In the genomic region with DNA sequence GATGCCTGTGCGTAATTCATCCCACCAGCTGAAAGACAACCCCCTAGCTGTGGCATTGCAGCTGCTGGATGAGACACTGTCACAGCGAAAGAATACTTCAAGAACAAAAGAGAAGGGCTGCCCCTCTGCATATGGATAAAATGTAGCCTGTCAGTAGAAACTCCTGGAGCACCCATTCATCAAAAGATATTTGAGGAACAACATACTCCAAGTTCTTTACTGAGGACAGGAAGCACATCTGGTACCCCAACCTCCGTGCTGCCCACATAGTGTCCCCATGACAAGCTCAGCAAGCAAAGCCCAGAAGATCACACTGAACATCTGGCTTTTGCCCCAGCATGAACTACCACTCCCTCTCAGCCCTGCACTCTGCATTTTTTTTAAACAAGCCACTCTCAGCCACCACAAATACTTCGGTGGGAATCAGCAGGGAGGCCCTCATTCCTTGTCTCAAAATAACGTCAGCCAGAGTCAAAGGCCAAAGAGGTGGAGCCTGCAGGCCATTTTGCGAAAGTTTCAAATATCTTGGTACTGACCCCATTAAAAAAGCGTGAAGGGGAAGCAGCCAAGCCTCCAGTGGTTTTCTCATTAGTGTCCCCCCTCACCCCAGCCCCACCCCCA, we compare ENCODE assay signal across 8 cellular contexts. TPM values are rescaled to one million over a fixed set of nuclear protein-coding genes. Genes with fewer than 3 reads are reported as not detected.
A peak's percentile ranks its signal among the peaks of the same experiment; 100 is the strongest.
DNase-seq lines count a peak whose midpoint lies in the region; ATAC-seq and TF ChIP-seq lines count a peak whose summit lies in the region.

No MANE protein-coding gene starts in this region.

- H3K27ac Mint-ChIP-seq in T-cell: peak overlapping the region in 1 of 2 donors; percentile 36
- peak overlapping the region in 3 of 9 donors; percentile 0 to 90 (median 20) for H3K27ac Mint-ChIP-seq in naive thymus-derived CD4-positive, alpha-beta T cell

- POLR2A ChIA-PET in T-cell (lab: Charles Lee): interaction anchor here in 1 of 2 donors (0.5 kb wide), 1 partner anchor 504 kb away, joined by 4 read pairs; no protein-coding TSS in a partner anchor
- POLR2A ChIA-PET in naive thymus-derived CD4-positive, alpha-beta T cell (lab: Charles Lee): no interaction called here

- TF ChIP-seq CTCF in AG09319 (IDR thresholded peaks at IDR 0.05; ENCODE audit: low read depth, low read length) (no peak; the same call in 1 of the 2 replicates), esophagus muscularis mucosa (IDR thresholded peaks at IDR 0.05) (peak in 1 of 3 experiments; percentile 9)

- ATAC-seq in T-cell (replicated peaks in 1 of 4) (no peak), HG03095 (IDR thresholded peaks at IDR 0.05; ENCODE audit: unreplicated experiment) (no peak), GM21576 (IDR thresholded peaks at IDR 0.05; ENCODE audit: unreplicated experiment) (no peak)
- no peak for ATAC-seq in naive thymus-derived CD4-positive, alpha-beta T cell

- peak overlapping the region; percentile 94 to 97 (median 95) for H3K4me3 Mint-ChIP-seq in T-cell
- peak overlapping the region; percentile 89 to 96 (median 94) for H3K4me3 Mint-ChIP-seq in naive thymus-derived CD4-positive, alpha-beta T cell

- TF ChIP-seq POLR2A in esophagus muscularis mucosa (IDR thresholded peaks at IDR 0.05; ENCODE audit: low read depth): no peak

- H3K27me3 Mint-ChIP-seq in T-cell: no peaks in the 10 kb centered on the region
- no peaks in the 10 kb centered on the region for H3K27me3 Mint-ChIP-seq in naive thymus-derived CD4-positive, alpha-beta T cell

- H3K4me1 ChIP-seq in esophagus muscularis mucosa: peaks cover 42 to 58% (median 53%) of the 10 kb centered on the region in 4 donors
- peaks cover 11 to 14% of the 10 kb centered on the region in 2 donors for H3K4me1 ChIP-seq in naive thymus-derived CD4-positive, alpha-beta T cell (ENCODE audit: control insufficient read depth in 2 of 2, insufficient read depth in 2 of 2, low read length in 2 of 2)

- WGBS in esophagus muscularis mucosa: 6% methylated on average over 7 of the region's 7 CpGs

- H3K27me3 ChIP-seq in H7 (ENCODE audit: control insufficient read depth, insufficient read depth, low read length): no peaks in the 10 kb centered on the region
- no peaks in the 10 kb centered on the region for H3K27me3 ChIP-seq in esophagus muscularis mucosa
- H3K27me3 ChIP-seq in naive thymus-derived CD4-positive, alpha-beta T cell (ENCODE audit: control insufficient read depth in 2 of 2, insufficient read depth in 2 of 2, low read length in 2 of 2): no peaks in the 10 kb centered on the region

- intact Hi-C loops in esophagus muscularis mucosa (cut with DNase I): loop anchor here (5.0 kb wide), 1 partner anchor 68 kb away; no protein-coding TSS in a partner anchor
- intact Hi-C loops in naive thymus-derived CD4-positive, alpha-beta T cell (cut with micrococcal nuclease): loop anchor here (1.0 to 10.0 kb wide), 4 partner anchors 78 to 1095 kb away; no protein-coding TSS in a partner anchor

- CTCF ChIA-PET in T-cell (lab: Charles Lee): interaction anchor here (0.5 to 14.2 kb wide), 6 partner anchors 8 to 99 kb away, joined by 3 to 207 read pairs (median 4); no protein-coding TSS in a partner anchor
- CTCF ChIA-PET in naive thymus-derived CD4-positive, alpha-beta T cell (lab: Charles Lee): interaction anchor here (1.0 to 2.2 kb wide), 4 partner anchors 9 to 97 kb away, joined by 3 to 8 read pairs (median 3); no protein-coding TSS in a partner anchor

- H3K9me3 ChIP-seq in esophagus muscularis mucosa: no peaks in the 10 kb centered on the region
- no peaks in the 10 kb centered on the region for H3K9me3 ChIP-seq in naive thymus-derived CD4-positive, alpha-beta T cell (ENCODE audit: control insufficient read depth in 2 of 3, low read length in 3 of 3)

- TF ChIP-seq EP300 in esophagus muscularis mucosa (IDR thresholded peaks at IDR 0.05): no peak

- DNase-seq in AG09319 (ENCODE audit: extremely low read depth, low read depth) (peak; percentile 90), H7 (peak; percentile 40), T-cell (no peak), esophagus muscularis mucosa (ENCODE audit: extremely low spot score) (no peak), HT-29 (ENCODE audit: low spot score) (no peak)
- no peak for DNase-seq in naive thymus-derived CD4-positive, alpha-beta T cell

- H3K4me3 ChIP-seq in H7 (ENCODE audit: insufficient read depth, low read depth, low read length) (peak overlapping the region; percentile 97), esophagus muscularis mucosa (peak overlapping the region; percentile 73 to 95 (median 86))
- H3K4me3 ChIP-seq in naive thymus-derived CD4-positive, alpha-beta T cell (ENCODE audit: low read length): no peak overlapping the region

- peaks cover 51 to 61% (median 52%) of the 10 kb centered on the region in 3 donors for H3K4me1 Mint-ChIP-seq in T-cell
- peaks cover 19 to 69% (median 60%) of the 10 kb centered on the region in 7 donors for H3K4me1 Mint-ChIP-seq in naive thymus-derived CD4-positive, alpha-beta T cell

- H3K36me3 Mint-ChIP-seq in T-cell: peaks cover 10% of the 10 kb centered on the region
- H3K36me3 Mint-ChIP-seq in naive thymus-derived CD4-positive, alpha-beta T cell: peaks cover 0 to 23% (median 4%) of the 10 kb centered on the region in 5 donors

- H3K9me3 Mint-ChIP-seq in T-cell: no peaks in the 10 kb centered on the region
- peaks cover 0 to 3% (median 0%) of the 10 kb centered on the region in 11 donors for H3K9me3 Mint-ChIP-seq in naive thymus-derived CD4-positive, alpha-beta T cell

- peak overlapping the region; percentile 93 to 98 (median 94) for H3K27ac ChIP-seq in esophagus muscularis mucosa (replicated peaks in 1 of 4)
- no peak overlapping the region for H3K27ac ChIP-seq in naive thymus-derived CD4-positive, alpha-beta T cell (ENCODE audit: low read depth, low read length)

- no peaks in the 10 kb centered on the region for H3K36me3 ChIP-seq in H7 (replicated peaks; ENCODE audit: control insufficient read depth, insufficient read depth, low read length)
- no peaks in the 10 kb centered on the region for H3K36me3 ChIP-seq in esophagus muscularis mucosa
- H3K36me3 ChIP-seq in naive thymus-derived CD4-positive, alpha-beta T cell (ENCODE audit: control insufficient read depth in 2 of 3, insufficient read depth in 3 of 3, low read length in 3 of 3): peaks cover 0 to 5% (median 0%) of the 10 kb centered on the region in 3 experiments

RNA-seq across cellular contexts. Expression of gene CREB3L2, which starts 1.7 kb away (rescaled TPM):
- 11.4 and 13.0 TPM in 2 replicates for total RNA-seq in H7 (2014; rRNA removed; shearing (Covaris generic))
- total RNA-seq in T-cell: 10 to 100 TPM; 21.1 to 40.8 (median 28.9) TPM
- 10 to 100 TPM; 29.2 to 43.4 (median 37.1) TPM for total RNA-seq in esophagus muscularis mucosa
- 10 to 100 TPM; 15.4 to 46.2 (median 19.6) TPM for total RNA-seq in naive thymus-derived CD4-positive, alpha-beta T cell
- polyA plus RNA-seq in naive thymus-derived CD4-positive, alpha-beta T cell: 1 to 10 TPM; 5.3 to 6.0 TPM
- total RNA-seq in HT-29 (2014; rRNA removed; shearing (Covaris generic)): 3.2 and 4.1 TPM in 2 replicates

Comparison
In these comparisons a context has a peak if more than half of its experiments do, and no peak if none do; other contexts are left out.
1. DNase-seq: peak in AG09319 (single experiment) and H7 (single experiment); none in T-cell (0 of 34), esophagus muscularis mucosa (single experiment), naive thymus-derived CD4-positive, alpha-beta T cell (0 of 9) and HT-29 (single experiment).